In the genomic region with DNA sequence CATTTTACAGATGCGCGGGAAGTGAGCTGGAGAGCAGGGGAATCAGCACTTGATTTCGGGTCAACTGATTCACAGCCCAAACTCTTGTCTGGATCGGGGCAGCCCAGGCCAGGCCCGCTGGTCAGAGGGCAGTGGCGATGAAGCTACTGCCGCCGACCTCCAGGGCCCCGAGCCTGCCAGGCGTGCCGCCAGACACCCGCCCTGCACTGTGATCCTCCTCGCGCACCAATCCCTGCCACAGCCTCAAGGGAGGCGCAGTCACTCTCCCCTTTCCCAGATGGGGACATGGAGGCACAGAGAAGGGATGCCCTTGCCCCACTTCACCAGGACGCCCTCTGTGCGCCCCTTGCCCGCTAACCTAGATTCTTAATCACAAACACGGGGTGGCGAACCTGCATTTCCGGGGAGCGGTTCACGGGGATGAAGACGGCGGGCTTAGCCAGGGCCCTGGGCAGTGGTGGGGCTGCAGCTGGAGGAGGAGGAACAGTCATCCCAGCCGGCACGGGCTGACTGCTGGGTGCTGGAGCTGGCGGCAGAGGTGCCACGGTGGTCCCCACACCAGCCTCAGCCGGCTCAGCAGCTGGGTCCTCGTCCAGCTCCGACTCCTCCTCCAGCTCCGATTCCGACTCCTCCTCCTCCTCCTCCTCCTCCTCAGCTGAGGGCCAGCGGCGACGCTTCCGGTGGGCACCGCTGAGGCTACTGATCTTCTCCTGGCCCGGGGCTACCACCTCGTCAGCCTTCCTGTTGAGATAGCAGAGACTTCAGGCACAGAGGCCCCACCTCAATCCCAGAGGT, we compare ENCODE assay signal across 1 cellular context.
TF ChIP-seq lines count a peak whose summit lies in the region.

No MANE protein-coding gene starts in this region.

TF ChIP-seq in HCT116, 20 proteins besides CTCF, POLR2A, EP300 and RAD21 (continued from another document):
- TF ChIP-seq, protein P1, sequence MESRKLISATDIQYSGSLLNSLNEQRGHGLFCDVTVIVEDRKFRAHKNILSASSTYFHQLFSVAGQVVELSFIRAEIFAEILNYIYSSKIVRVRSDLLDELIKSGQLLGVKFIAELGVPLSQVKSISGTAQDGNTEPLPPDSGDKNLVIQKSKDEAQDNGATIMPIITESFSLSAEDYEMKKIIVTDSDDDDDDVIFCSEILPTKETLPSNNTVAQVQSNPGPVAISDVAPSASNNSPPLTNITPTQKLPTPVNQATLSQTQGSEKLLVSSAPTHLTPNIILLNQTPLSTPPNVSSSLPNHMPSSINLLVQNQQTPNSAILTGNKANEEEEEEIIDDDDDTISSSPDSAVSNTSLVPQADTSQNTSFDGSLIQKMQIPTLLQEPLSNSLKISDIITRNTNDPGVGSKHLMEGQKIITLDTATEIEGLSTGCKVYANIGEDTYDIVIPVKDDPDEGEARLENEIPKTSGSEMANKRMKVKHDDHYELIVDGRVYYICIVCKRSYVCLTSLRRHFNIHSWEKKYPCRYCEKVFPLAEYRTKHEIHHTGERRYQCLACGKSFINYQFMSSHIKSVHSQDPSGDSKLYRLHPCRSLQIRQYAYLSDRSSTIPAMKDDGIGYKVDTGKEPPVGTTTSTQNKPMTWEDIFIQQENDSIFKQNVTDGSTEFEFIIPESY (IDR thresholded peaks at IDR 0.05; ENCODE audit: extremely low read depth, insufficient replicate concordance, low read length) = no peak
- TF ChIP-seq REST (IDR thresholded peaks at IDR 0.05; ENCODE audit: low read depth) (no peak), ELF1 (IDR thresholded peaks at IDR 0.05; ENCODE audit: borderline replicate concordance, low read depth) (no peak), TCF7L2 (IDR thresholded peaks at IDR 0.05; ENCODE audit: borderline replicate concordance, extremely low read depth, insufficient read depth, insufficient read length) (no peak), JUND (IDR thresholded peaks at IDR 0.05) (no peak), EGR1 (IDR thresholded peaks at IDR 0.05; ENCODE audit: low read depth) (no peak), EZH2 (IDR thresholded peaks at IDR 0.05) (no peak)
